In the genomic region with DNA sequence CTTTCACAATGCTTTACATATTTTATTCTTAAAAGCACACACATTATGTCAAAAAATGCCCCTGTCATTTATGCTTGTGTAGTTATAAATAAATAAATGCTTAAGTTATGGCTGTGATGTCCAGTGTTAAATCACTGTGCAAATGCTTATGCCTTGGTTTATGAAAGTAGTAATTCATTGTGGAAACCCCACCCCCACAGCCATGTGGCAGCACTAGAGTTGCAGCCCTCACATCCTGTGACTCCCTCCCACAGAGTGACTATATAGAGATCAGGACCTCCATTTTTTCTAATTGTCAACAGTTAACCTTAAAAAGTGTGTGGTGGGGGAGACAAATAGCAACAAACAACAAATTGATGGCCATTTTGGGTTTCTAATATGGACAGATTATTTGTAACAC, we compare ENCODE assay signal across 12 cellular contexts. TPM values are rescaled to one million over a fixed set of nuclear protein-coding genes. Genes with fewer than 3 reads are reported as not detected.
DNase-seq lines count a peak whose midpoint lies in the region; ATAC-seq and TF ChIP-seq lines count a peak whose summit lies in the region.
"Had no signal": no experiment of that assay in that cellular context is flagged by ENCODE, and none has a peak within 500 bp of the region (broad histone marks: within the 10 kb centered on the region; RNA-seq: fewer than 3 reads in every experiment).

No MANE protein-coding gene starts in this region.

- H3K4me3 ChIP-seq in A673 (ENCODE audit: low read depth, low read length, poor library complexity, severe bottlenecking) (no peak overlapping the region), GM23338 (no peak overlapping the region)

- CTCF ChIA-PET in A673 (lab: Charles Lee): no interaction called here

- peak overlapping the region; percentile 92 to 100 (median 98) for H3K27ac Mint-ChIP-seq in immature natural killer cell
- no peak overlapping the region for H3K27ac Mint-ChIP-seq in GM23338
- no peak overlapping the region for H3K27ac Mint-ChIP-seq in osteocyte (ENCODE audit: unreplicated experiment)

- H3K27ac ChIP-seq in A673 (ENCODE audit: low read depth, low read length, poor library complexity, severe bottlenecking) (no peak overlapping the region), GM23338 (ENCODE audit: low read depth) (no peak overlapping the region)
- H3K27ac ChIP-seq: stomach had no signal

- H3K9me3 ChIP-seq in A673 (ENCODE audit: low read depth, low read length, poor library complexity, severe bottlenecking): no peaks in the 10 kb centered on the region
- H3K9me3 ChIP-seq: stomach had no signal

- POLR2A ChIA-PET in A673 (lab: Charles Lee; ENCODE audit: low non-redundant PET): no interaction called here

- DNase-seq in A673 (ENCODE audit: low spot score) (peak; percentile 14), immature natural killer cell (peak; percentile 67 to 73 (median 70)), GM23338 (ENCODE audit: low spot score) (no peak), NCI-H128 (lab: John Stamatoyannopoulos, UW; ENCODE audit: unreplicated experiment) (no peak), osteocyte (ENCODE audit: extremely low spot score, unreplicated experiment) (no peak)
- peak; percentile 83 for DNase-seq in activated CD4-positive, alpha-beta T cell treated with anti-CD3 and anti-CD28 coated beads for 48 hours
- DNase-seq: caudate nucleus, GOT3, kidney, stomach had no signal

- H3F3A ChIP-seq in GM23338 (replicated peaks; ENCODE audit: low read depth): no peaks in the 10 kb centered on the region

- no peaks in the 10 kb centered on the region for H3K9me3 Mint-ChIP-seq in immature natural killer cell
- no peaks in the 10 kb centered on the region; the same call in 1 of the 3 replicates for H3K9me3 Mint-ChIP-seq in GM23338
- no peaks in the 10 kb centered on the region for H3K9me3 Mint-ChIP-seq in osteocyte (ENCODE audit: unreplicated experiment)

- H4K20me1 ChIP-seq in GM23338 (replicated peaks; ENCODE audit: insufficient read depth): no peaks in the 10 kb centered on the region

- no TSS peak for BruUV-seq in A673 (replicated peaks; lab: Mats Ljungman, UMichigan)

- H3K9me2 ChIP-seq in GM23338 (ENCODE audit: insufficient read depth): no peaks in the 10 kb centered on the region

- H3K4me3 Mint-ChIP-seq in immature natural killer cell: peak overlapping the region; percentile 91 to 98 (median 95)
- H3K4me3 Mint-ChIP-seq in GM23338: no peak overlapping the region
- H3K4me3 Mint-ChIP-seq in osteocyte (ENCODE audit: unreplicated experiment): no peak overlapping the region

- no peak overlapping the region for H3K4me2 ChIP-seq in GM23338

- H3K27me3 Mint-ChIP-seq in immature natural killer cell (ENCODE audit: low read depth in 3 of 3) (peaks cover 5 to 8% (median 7%) of the 10 kb centered on the region in 3 donors), GM23338 (ENCODE audit: insufficient read depth, low read depth, poor library complexity) (peaks cover 24% of the 10 kb centered on the region), osteocyte (ENCODE audit: unreplicated experiment) (peaks cover 62% of the 10 kb centered on the region)

- H3K36me3 Mint-ChIP-seq in immature natural killer cell (peaks cover 0 to 4% (median 0%) of the 10 kb centered on the region in 3 donors), GM23338 (ENCODE audit: low read depth) (no peaks in the 10 kb centered on the region), osteocyte (ENCODE audit: unreplicated experiment) (no peaks in the 10 kb centered on the region)

- H3K4me1 Mint-ChIP-seq in immature natural killer cell: peaks cover 78 to 82% of the 10 kb centered on the region in 2 donors
- peaks cover 22% of the 10 kb centered on the region for H3K4me1 Mint-ChIP-seq in GM23338
- H3K4me1 Mint-ChIP-seq in osteocyte (ENCODE audit: unreplicated experiment): no peaks in the 10 kb centered on the region

- ATAC-seq in HG02973 (IDR thresholded peaks at IDR 0.05; ENCODE audit: unreplicated experiment) (peak; percentile 52), GM23338 (no peak), HG02588 (IDR thresholded peaks at IDR 0.05; ENCODE audit: unreplicated experiment) (no peak)

- no peaks in the 10 kb centered on the region for H3K36me3 ChIP-seq in A673 (ENCODE audit: insufficient read depth, low read length, poor library complexity, severe bottlenecking)
- no peaks in the 10 kb centered on the region for H3K36me3 ChIP-seq in GM23338 (ENCODE audit: insufficient read depth)
- H3K36me3 ChIP-seq: stomach had no signal

- no peak overlapping the region for H2AFZ ChIP-seq in GM23338

- H3K79me2 ChIP-seq in GM23338 (replicated peaks; ENCODE audit: insufficient read depth): no peaks in the 10 kb centered on the region

- H3K4me1 ChIP-seq in A673 (ENCODE audit: insufficient read depth, low read length, poor library complexity, severe bottlenecking) (no peaks in the 10 kb centered on the region), GM23338 (ENCODE audit: insufficient read depth) (peaks cover 8% of the 10 kb centered on the region; the same call in 1 of the 2 replicates)

- no peak for TF ChIP-seq CTCF in A673 (conservative IDR thresholded peaks at IDR 0.05; ENCODE audit: low read depth, low read length)
- no peak for TF ChIP-seq CTCF in GM23338 (conservative IDR thresholded peaks at IDR 0.05; ENCODE audit: low read depth in 2 of 2)
- no peak for TF ChIP-seq CTCF in osteocyte (IDR thresholded peaks at IDR 0.05)

- H3K27me3 ChIP-seq in A673 (replicated peaks; ENCODE audit: insufficient read depth, low read depth, low read length, poor library complexity) (no peaks in the 10 kb centered on the region), GM23338 (ENCODE audit: insufficient read depth) (peaks cover 44% of the 10 kb centered on the region)

- intact Hi-C loops in A673 (cut with micrococcal nuclease; ENCODE audit: unreplicated experiment): no loop called here

TF ChIP-seq in GM23338, 12 proteins besides CTCF, POLR2A, EP300 and RAD21:
- no peak for TF ChIP-seq STAT1 (IDR thresholded peaks at IDR 0.05; ENCODE audit: unreplicated experiment)
- TF ChIP-seq, protein P1, sequence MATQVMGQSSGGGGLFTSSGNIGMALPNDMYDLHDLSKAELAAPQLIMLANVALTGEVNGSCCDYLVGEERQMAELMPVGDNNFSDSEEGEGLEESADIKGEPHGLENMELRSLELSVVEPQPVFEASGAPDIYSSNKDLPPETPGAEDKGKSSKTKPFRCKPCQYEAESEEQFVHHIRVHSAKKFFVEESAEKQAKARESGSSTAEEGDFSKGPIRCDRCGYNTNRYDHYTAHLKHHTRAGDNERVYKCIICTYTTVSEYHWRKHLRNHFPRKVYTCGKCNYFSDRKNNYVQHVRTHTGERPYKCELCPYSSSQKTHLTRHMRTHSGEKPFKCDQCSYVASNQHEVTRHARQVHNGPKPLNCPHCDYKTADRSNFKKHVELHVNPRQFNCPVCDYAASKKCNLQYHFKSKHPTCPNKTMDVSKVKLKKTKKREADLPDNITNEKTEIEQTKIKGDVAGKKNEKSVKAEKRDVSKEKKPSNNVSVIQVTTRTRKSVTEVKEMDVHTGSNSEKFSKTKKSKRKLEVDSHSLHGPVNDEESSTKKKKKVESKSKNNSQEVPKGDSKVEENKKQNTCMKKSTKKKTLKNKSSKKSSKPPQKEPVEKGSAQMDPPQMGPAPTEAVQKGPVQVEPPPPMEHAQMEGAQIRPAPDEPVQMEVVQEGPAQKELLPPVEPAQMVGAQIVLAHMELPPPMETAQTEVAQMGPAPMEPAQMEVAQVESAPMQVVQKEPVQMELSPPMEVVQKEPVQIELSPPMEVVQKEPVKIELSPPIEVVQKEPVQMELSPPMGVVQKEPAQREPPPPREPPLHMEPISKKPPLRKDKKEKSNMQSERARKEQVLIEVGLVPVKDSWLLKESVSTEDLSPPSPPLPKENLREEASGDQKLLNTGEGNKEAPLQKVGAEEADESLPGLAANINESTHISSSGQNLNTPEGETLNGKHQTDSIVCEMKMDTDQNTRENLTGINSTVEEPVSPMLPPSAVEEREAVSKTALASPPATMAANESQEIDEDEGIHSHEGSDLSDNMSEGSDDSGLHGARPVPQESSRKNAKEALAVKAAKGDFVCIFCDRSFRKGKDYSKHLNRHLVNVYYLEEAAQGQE (IDR thresholded peaks at IDR 0.05; ENCODE audit: unreplicated experiment): no peak

RNA-seq across cellular contexts. Expression of gene SKAP1, which starts 2.4 kb away (rescaled TPM):
- not detected in 2 replicates for total RNA-seq in A673 (2021)
- polyA plus RNA-seq in immature natural killer cell: 100 to 1,000 TPM; 325 to 458 (median 329) TPM
- total RNA-seq in GM23338 (2014; rRNA removed; shearing (Covaris generic)): not detected in 2 replicates
- 0.27 and 0.59 TPM in 2 replicates for polyA plus RNA-seq in GM23338 (2016; fragmentation: Nextera tagmentation; extraction: Ambion mirVana)
- not detected in 2 replicates for total RNA-seq in osteocyte

Comparison
In these comparisons a context has a peak if more than half of its experiments do, and no peak if none do; other contexts are left out.
1. DNase-seq: peak in A673 (single experiment), activated CD4-positive, alpha-beta T cell treated with anti-CD3 and anti-CD28 coated beads for 48 hours (single experiment) and immature natural killer cell (3 of 3); none in GM23338 (single experiment), NCI-H128 (single experiment) and osteocyte (single experiment).
2. H3K27ac Mint-ChIP-seq: peak in immature natural killer cell (6 of 6); none in GM23338 (single experiment) and osteocyte (single experiment).
3. H3K4me3 Mint-ChIP-seq: peak in immature natural killer cell (5 of 5); none in GM23338 (single experiment) and osteocyte (single experiment).